Comparison of ENCODE assay signal across 26 cellular contexts in the genomic region with DNA sequence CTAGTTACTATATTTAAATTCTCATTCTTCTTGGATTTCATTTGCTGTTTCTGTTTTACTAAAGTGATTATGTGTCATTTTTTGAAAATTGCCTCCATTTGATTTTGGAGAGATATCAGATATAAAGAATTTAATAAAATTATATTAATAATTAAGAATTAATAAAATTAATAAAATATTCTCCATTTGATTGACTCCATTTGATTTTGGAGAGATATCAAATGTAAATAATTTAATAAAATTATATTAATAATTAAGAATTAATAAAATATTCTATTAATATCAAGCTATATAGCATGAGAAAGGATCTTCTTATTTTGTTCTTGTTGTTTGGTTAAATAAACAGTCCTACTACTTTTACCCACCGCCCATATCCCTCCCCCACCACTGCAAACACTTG.
"Had no signal": no experiment of that assay in that cellular context is flagged by ENCODE, and none has a peak within 500 bp of the region (broad histone marks: within the 10 kb centered on the region; RNA-seq: fewer than 3 reads in every experiment).

No MANE protein-coding gene starts in this region.

- H3K36me3 ChIP-seq: brain microvascular endothelial cell, gastrocnemius medialis had no signal

- H3K27ac ChIP-seq: brain microvascular endothelial cell, gastrocnemius medialis, heart left ventricle had no signal

- ATAC-seq: activated CD8-positive, alpha-beta T cell treated with anti-CD3 and anti-CD28 coated beads for 36 hours; activated T-cell treated with anti-CD3 and anti-CD28 coated beads, Interleukin-2, amount 50 U/mL, for 4 hours; activated T-helper 17 cell treated with anti-CD3 and anti-CD28 coated beads, Interleukin-2, amount 50 U/mL, for 72 hours; esophagus mucosa; gastrocnemius medialis; heart left ventricle; T-helper 17 cell had no signal

- DNase-seq: activated CD4-positive, alpha-beta T cell treated with anti-CD3 and anti-CD28 coated beads for 1 hour; activated CD4-positive, alpha-beta T cell treated with anti-CD3 and anti-CD28 coated beads for 4 hours; activated CD4-positive, alpha-beta T cell treated with anti-CD3 and anti-CD28 coated beads, Interleukin-2, amount 50 U/mL, for 1 hour; activated CD4-positive, alpha-beta T cell treated with anti-CD3 and anti-CD28 coated beads, Interleukin-2, amount 50 U/mL, for 48 hours; activated CD8-positive, alpha-beta memory T cell treated with anti-CD3 and anti-CD28 coated beads for 24 hours; activated CD8-positive, alpha-beta T cell treated with anti-CD3 and anti-CD28 coated beads for 36 hours; activated effector memory CD4-positive, alpha-beta T cell treated with Interleukin-2 at 50 U/mL for 16 hours; activated gamma-delta T cell treated with Interleukin-2 at 50 U/mL for 16 hours; activated naive CD4-positive, alpha-beta T cell treated with anti-CD3 and anti-CD28 coated beads, Interleukin-2, amount 50 U/mL, for 16 hours; activated naive CD4-positive, alpha-beta T cell treated with Interleukin-2 at 50 U/mL for 16 hours; activated T-cell treated with anti-CD3 and anti-CD28 coated beads, Interleukin-2, amount 50 U/mL, for 4 hours; amniotic stem cell; anterior cingulate cortex; brain microvascular endothelial cell; effector CD8-positive, alpha-beta T cell; foreskin fibroblast; gastrocnemius medialis; glutamatergic neuron; heart left ventricle; T-helper 1 cell; T-helper 17 cell; T1000 had no signal

- H3K4me3 ChIP-seq: gastrocnemius medialis, heart left ventricle had no signal

- H3K27me3 ChIP-seq: brain microvascular endothelial cell, gastrocnemius medialis, heart left ventricle had no signal

- H3K4me1 ChIP-seq: gastrocnemius medialis, heart left ventricle had no signal

- H3K9me3 ChIP-seq: gastrocnemius medialis, heart left ventricle had no signal

- FAIRE-seq: astrocyte, bronchial epithelial cell had no signal
